7 cellular contexts compared by ENCODE assay signal in the genomic region with DNA sequence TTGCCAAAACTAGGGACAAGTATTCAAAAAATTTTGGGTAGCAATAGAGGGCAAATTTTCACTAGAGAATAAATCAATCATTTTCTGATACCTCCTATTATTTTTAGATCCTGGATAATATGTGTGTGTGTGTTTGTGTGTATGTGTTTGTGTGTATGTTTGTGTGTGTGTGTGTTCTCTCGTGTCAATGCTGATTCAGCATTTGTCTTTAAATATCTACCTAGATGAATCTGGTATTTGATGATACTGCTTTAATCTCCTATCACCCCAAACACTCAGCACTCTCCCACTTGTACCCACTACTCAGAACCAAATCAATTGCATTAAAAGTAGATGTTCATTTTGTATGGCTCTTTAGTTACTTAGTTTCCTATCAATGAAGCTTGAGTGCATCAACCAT.
"Had no signal": no experiment of that assay in that cellular context is flagged by ENCODE, and none has a peak within 500 bp of the region (broad histone marks: within the 10 kb centered on the region; RNA-seq: fewer than 3 reads in every experiment).

No MANE protein-coding gene starts in this region.

- H3K36me3 ChIP-seq: HAP-1 had no signal

- H3K4me3 ChIP-seq: GM23338, HAP-1 had no signal

- ATAC-seq: GM23338, HCT116 had no signal

- H3K27ac ChIP-seq: KMS-11 had no signal

- DNase-seq: H7, HFFc6 had no signal

- H2AFZ ChIP-seq: GM23338 had no signal

- FAIRE-seq: HTR-8/SVneo had no signal

- H3K4me1 ChIP-seq: HAP-1 had no signal

- H3K4me2 ChIP-seq: GM23338, KMS-11 had no signal

- H3K9ac ChIP-seq: KMS-11 had no signal

- H3K9me3 ChIP-seq: HAP-1 had no signal
